ENCODE assay signal across 8 cellular contexts in genomic region chr19:45585158-45585577, GRCh38. TPM values are rescaled to one million over a fixed set of nuclear protein-coding genes. Genes with fewer than 3 reads are reported as not detected.
DNase-seq lines count a peak whose midpoint lies in the region; ATAC-seq and TF ChIP-seq lines count a peak whose summit lies in the region.

No MANE protein-coding gene starts in this region.

- H3K9me3 ChIP-seq in iPS-18c (ENCODE audit: control insufficient read depth, insufficient read depth, low read length) (no peaks in the 10 kb centered on the region), stomach (no peaks in the 10 kb centered on the region)

- H3K9me3 Mint-ChIP-seq in activated naive CD4-positive, alpha-beta T cell treated with anti-CD3 and anti-CD28 coated beads, Interleukin-2, amount 50 U/mL, for 72 hours: no peaks in the 10 kb centered on the region

- no peak for ATAC-seq in activated naive CD4-positive, alpha-beta T cell treated with anti-CD3 and anti-CD28 coated beads, Interleukin-2, amount 50 U/mL, for 72 hours
- no peak for ATAC-seq in GM19035 (IDR thresholded peaks at IDR 0.05; ENCODE audit: unreplicated experiment)

- intact Hi-C loops in stomach (cut with DNase I; ENCODE audit: low total_unique reads): no loop called here

- peaks cover 5 to 19% (median 16%) of the 10 kb centered on the region in 4 donors for H3K4me1 ChIP-seq in stomach

- H3K27me3 ChIP-seq in HL-60 (ENCODE audit: insufficient read depth, poor library complexity, severe bottlenecking): peaks cover 3% of the 10 kb centered on the region
- H3K27me3 ChIP-seq in stomach: peaks cover 0 to under 1% (median 0%) of the 10 kb centered on the region in 3 donors

- H3K27ac ChIP-seq in HL-60 (replicated peaks) (peak overlapping the region; percentile 94), stomach (peak overlapping the region; percentile 82 to 99 (median 98))

- peaks cover 16 to 20% of the 10 kb centered on the region in 2 donors for H3K36me3 Mint-ChIP-seq in activated naive CD4-positive, alpha-beta T cell treated with anti-CD3 and anti-CD28 coated beads, Interleukin-2, amount 50 U/mL, for 72 hours

- H3K36me3 ChIP-seq in stomach: no peaks in the 10 kb centered on the region

- no peak for DNase-seq in HL-60 (ENCODE audit: low read depth in 1 of 2, low spot score in 1 of 2)
- no peak for DNase-seq in activated naive CD4-positive, alpha-beta T cell treated with anti-CD3 and anti-CD28 coated beads, Interleukin-2, amount 50 U/mL, for 72 hours (ENCODE audit: low spot score in 2 of 2)
- no peak for DNase-seq in stomach
- no peak for DNase-seq in NAMALWA (ENCODE audit: low spot score)
- DNase-seq in glomerular visceral epithelial cell (ENCODE audit: extremely low spot score): no peak
- no peak for DNase-seq in NCI-H226

- no peak for TF ChIP-seq CTCF in HL-60 (IDR thresholded peaks at IDR 0.05; ENCODE audit: insufficient read depth, low read length)
- TF ChIP-seq CTCF in stomach (IDR thresholded peaks at IDR 0.05): no peak

- H3K27ac Mint-ChIP-seq in activated naive CD4-positive, alpha-beta T cell treated with anti-CD3 and anti-CD28 coated beads, Interleukin-2, amount 50 U/mL, for 72 hours: peak overlapping the region; percentile 65 to 94

- 22 to 28% (median 23%) methylated on average over 7 of the region's 7 CpGs for WGBS in stomach, 5 donors

- no peak for TF ChIP-seq EP300 in stomach (IDR thresholded peaks at IDR 0.05)

- H3K4me3 ChIP-seq in HL-60 (replicated peaks; ENCODE audit: insufficient read depth, low read length): peak overlapping the region; percentile 58
- H3K4me3 ChIP-seq in iPS-18c (ENCODE audit: insufficient read depth, low read depth, low read length): peak overlapping the region; percentile 48; the same call in 1 of the 2 replicates
- H3K4me3 ChIP-seq in stomach: peak overlapping the region; percentile 52 to 76 (median 62)

- no peak for TF ChIP-seq POLR2A in stomach (IDR thresholded peaks at IDR 0.05)

RNA-seq across cellular contexts. Expression of gene OPA3, which starts 0.6 kb away (rescaled TPM):
- total RNA-seq in activated naive CD4-positive, alpha-beta T cell treated with anti-CD3 and anti-CD28 coated beads, Interleukin-2, amount 50 U/mL, for 72 hours: 10 to 100 TPM; 16.6 to 16.7 TPM
- 10 to 100 TPM in 1 of 5 donors, 1 to 10 TPM in 3, under 1 TPM in 1; under 0.01 to 27.5 (median 3.7) TPM for total RNA-seq in stomach
- 1 to 10 TPM; 2.9 to 5.5 (median 4.9) TPM for polyA plus RNA-seq in stomach

RNA-seq across cellular contexts. Expression of gene GPR4, which starts 16.8 kb away (rescaled TPM):
- under 1 TPM in 1 of 2 donors, not detected in 1; 0.09 TPM for total RNA-seq in activated naive CD4-positive, alpha-beta T cell treated with anti-CD3 and anti-CD28 coated beads, Interleukin-2, amount 50 U/mL, for 72 hours
- 1 to 10 TPM; 1.3 to 5.8 (median 2.0) TPM for total RNA-seq in stomach
- 1 to 10 TPM in 2 of 3 donors, under 1 TPM in 1; 0.60 to 3.2 (median 2.9) TPM for polyA plus RNA-seq in stomach

RNA-seq across cellular contexts. Expression of gene EML2, which starts 54.0 kb away (rescaled TPM):
- 100 to 1,000 TPM; 142 to 161 TPM for total RNA-seq in activated naive CD4-positive, alpha-beta T cell treated with anti-CD3 and anti-CD28 coated beads, Interleukin-2, amount 50 U/mL, for 72 hours
- total RNA-seq in stomach: 100 to 1,000 TPM in 2 of 5 donors, 10 to 100 TPM in 3; 17.8 to 387 (median 33.8) TPM
- polyA plus RNA-seq in stomach: 10 to 100 TPM; 28.6 to 53.0 (median 31.8) TPM
